In genomic region chr6:62670490-62671223, GRCh38 we compare ENCODE assay signal across 1 cellular context.
TF ChIP-seq lines count a peak whose summit lies in the region.

No MANE protein-coding gene starts in this region.

TF ChIP-seq in HepG2, 621 proteins besides CTCF, POLR2A, EP300 and RAD21 (continued from another document):
- TF ChIP-seq, protein P1, sequence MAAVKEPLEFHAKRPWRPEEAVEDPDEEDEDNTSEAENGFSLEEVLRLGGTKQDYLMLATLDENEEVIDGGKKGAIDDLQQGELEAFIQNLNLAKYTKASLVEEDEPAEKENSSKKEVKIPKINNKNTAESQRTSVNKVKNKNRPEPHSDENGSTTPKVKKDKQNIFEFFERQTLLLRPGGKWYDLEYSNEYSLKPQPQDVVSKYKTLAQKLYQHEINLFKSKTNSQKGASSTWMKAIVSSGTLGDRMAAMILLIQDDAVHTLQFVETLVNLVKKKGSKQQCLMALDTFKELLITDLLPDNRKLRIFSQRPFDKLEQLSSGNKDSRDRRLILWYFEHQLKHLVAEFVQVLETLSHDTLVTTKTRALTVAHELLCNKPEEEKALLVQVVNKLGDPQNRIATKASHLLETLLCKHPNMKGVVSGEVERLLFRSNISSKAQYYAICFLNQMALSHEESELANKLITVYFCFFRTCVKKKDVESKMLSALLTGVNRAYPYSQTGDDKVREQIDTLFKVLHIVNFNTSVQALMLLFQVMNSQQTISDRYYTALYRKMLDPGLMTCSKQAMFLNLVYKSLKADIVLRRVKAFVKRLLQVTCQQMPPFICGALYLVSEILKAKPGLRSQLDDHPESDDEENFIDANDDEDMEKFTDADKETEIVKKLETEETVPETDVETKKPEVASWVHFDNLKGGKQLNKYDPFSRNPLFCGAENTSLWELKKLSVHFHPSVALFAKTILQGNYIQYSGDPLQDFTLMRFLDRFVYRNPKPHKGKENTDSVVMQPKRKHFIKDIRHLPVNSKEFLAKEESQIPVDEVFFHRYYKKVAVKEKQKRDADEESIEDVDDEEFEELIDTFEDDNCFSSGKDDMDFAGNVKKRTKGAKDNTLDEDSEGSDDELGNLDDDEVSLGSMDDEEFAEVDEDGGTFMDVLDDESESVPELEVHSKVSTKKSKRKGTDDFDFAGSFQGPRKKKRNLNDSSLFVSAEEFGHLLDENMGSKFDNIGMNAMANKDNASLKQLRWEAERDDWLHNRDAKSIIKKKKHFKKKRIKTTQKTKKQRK (IDR thresholded peaks at IDR 0.05; ENCODE audit: low read length): no peak
- TF ChIP-seq MAFK (conservative IDR thresholded peaks at IDR 0.05 in 1 of 2, IDR thresholded peaks at IDR 0.05 in 1 of 2; ENCODE audit: low read length in 2 of 2): peak; percentile 82 to 93
- no peak for TF ChIP-seq ZNF773 (CRISPR knock-in tag; IDR thresholded peaks at IDR 0.05; ENCODE audit: borderline replicate concordance)
